Comparison of ENCODE assay signal across 13 cellular contexts in genomic region chr1:236083650-236084385, GRCh38. TPM values are rescaled to one million over a fixed set of nuclear protein-coding genes. Genes with fewer than 3 reads are reported as not detected.
DNase-seq lines count a peak whose midpoint lies in the region; ATAC-seq and TF ChIP-seq lines count a peak whose summit lies in the region.
"Had no signal": no experiment of that assay in that cellular context is flagged by ENCODE, and none has a peak within 500 bp of the region (broad histone marks: within the 10 kb centered on the region; RNA-seq: fewer than 3 reads in every experiment).

No MANE protein-coding gene starts in this region.

- peaks cover 7% of the 10 kb centered on the region for H3K4me1 Mint-ChIP-seq in activated naive CD8-positive, alpha-beta T cell treated with anti-CD3 and anti-CD28 coated beads, Interleukin-2, amount 50 U/mL, for 24 hours
- H3K4me1 Mint-ChIP-seq in activated naive CD8-positive, alpha-beta T cell treated with anti-CD3 and anti-CD28 coated beads for 36 hours = no peaks in the 10 kb centered on the region
- peaks cover 6% of the 10 kb centered on the region for H3K4me1 Mint-ChIP-seq in stimulated activated effector memory CD8-positive, alpha-beta T cell treated with anti-CD3 and anti-CD28 coated beads, Interleukin-12 subunit alpha, Interleukin-12 subunit beta, amount 100 ng/mL, for 72 hours
- no peaks in the 10 kb centered on the region for H3K4me1 Mint-ChIP-seq in immature natural killer cell

- H2AFZ ChIP-seq in SK-N-SH (ENCODE audit: low read depth) = peak overlapping the region; percentile 60

- no peak overlapping the region for H3K4me3 Mint-ChIP-seq in activated naive CD8-positive, alpha-beta T cell treated with anti-CD3 and anti-CD28 coated beads, Interleukin-2, amount 50 U/mL, for 24 hours
- H3K4me3 Mint-ChIP-seq in activated naive CD8-positive, alpha-beta T cell treated with anti-CD3 and anti-CD28 coated beads for 36 hours = no peak overlapping the region
- H3K4me3 Mint-ChIP-seq in stimulated activated effector memory CD8-positive, alpha-beta T cell treated with anti-CD3 and anti-CD28 coated beads, Interleukin-12 subunit alpha, Interleukin-12 subunit beta, amount 100 ng/mL, for 72 hours = no peak overlapping the region
- H3K4me3 Mint-ChIP-seq in immature natural killer cell = no peak overlapping the region
- H3K4me3 Mint-ChIP-seq: neural crest cell had no signal

- H3K4me2 ChIP-seq in SK-N-SH = peak overlapping the region; percentile 49

- peaks cover 4 to 8% of the 10 kb centered on the region in 2 experiments; a peak in 1 of 4 replicates for H3K4me1 ChIP-seq in SK-N-SH (ENCODE audit: control insufficient read depth in 1 of 2, insufficient read depth in 2 of 2, low read depth in 1 of 2, low read length in 1 of 2)
- H3K4me1 ChIP-seq in tibial artery = no peaks in the 10 kb centered on the region
- H3K4me1 ChIP-seq: uterus had no signal

- no peak for TF ChIP-seq EP300 in SK-N-SH (IDR thresholded peaks at IDR 0.05; ENCODE audit: borderline replicate concordance in 1 of 2, low read depth in 1 of 2, low read length in 1 of 2)

- no peak overlapping the region for H3K27ac Mint-ChIP-seq in activated naive CD8-positive, alpha-beta T cell treated with anti-CD3 and anti-CD28 coated beads, Interleukin-2, amount 50 U/mL, for 24 hours
- no peak overlapping the region for H3K27ac Mint-ChIP-seq in activated naive CD8-positive, alpha-beta T cell treated with anti-CD3 and anti-CD28 coated beads for 36 hours
- no peak overlapping the region for H3K27ac Mint-ChIP-seq in stimulated activated effector memory CD8-positive, alpha-beta T cell treated with anti-CD3 and anti-CD28 coated beads, Interleukin-12 subunit alpha, Interleukin-12 subunit beta, amount 100 ng/mL, for 72 hours
- H3K27ac Mint-ChIP-seq in immature natural killer cell = no peak overlapping the region

- H3K27me3 Mint-ChIP-seq in activated naive CD8-positive, alpha-beta T cell treated with anti-CD3 and anti-CD28 coated beads, Interleukin-2, amount 50 U/mL, for 24 hours = peaks cover 4% of the 10 kb centered on the region
- no peaks in the 10 kb centered on the region for H3K27me3 Mint-ChIP-seq in activated naive CD8-positive, alpha-beta T cell treated with anti-CD3 and anti-CD28 coated beads for 36 hours
- peaks cover 0 to 2% (median 0%) of the 10 kb centered on the region in 3 donors for H3K27me3 Mint-ChIP-seq in immature natural killer cell (ENCODE audit: low read depth in 3 of 3)

- intact Hi-C loops in tibial artery (cut with DNase I; ENCODE audit: low total_unique reads) = no loop called here

- TF ChIP-seq CTCF in SK-N-SH (IDR thresholded peaks at IDR 0.05) = no peak
- no peak for TF ChIP-seq CTCF in fibroblast of the aortic adventitia (IDR thresholded peaks at IDR 0.05; ENCODE audit: insufficient read depth, low read length)
- no peak for TF ChIP-seq CTCF in tibial artery (IDR thresholded peaks at IDR 0.05)

- H3K9me3 ChIP-seq in SK-N-SH (no peaks in the 10 kb centered on the region), tibial artery (no peaks in the 10 kb centered on the region)
- H3K9me3 ChIP-seq: uterus had no signal

- 0 out of 4 replicates have a peak overlapping the region, but pooled peaks of 1 of the 2 experiments have one; percentile 20 for H3K4me3 ChIP-seq in SK-N-SH (ENCODE audit: low read depth in 2 of 2, low read length in 1 of 2)
- H3K4me3 ChIP-seq in fibroblast of the aortic adventitia (ENCODE audit: low read depth, low read length) = no peak overlapping the region
- no peak overlapping the region for H3K4me3 ChIP-seq in tibial artery
- H3K4me3 ChIP-seq: uterus had no signal

- H3K79me2 ChIP-seq in SK-N-SH (ENCODE audit: insufficient read depth) = no peaks in the 10 kb centered on the region

- H3K9me2 ChIP-seq in SK-N-SH = no peaks in the 10 kb centered on the region

- no peak for DNase-seq in activated naive CD8-positive, alpha-beta T cell treated with anti-CD3 and anti-CD28 coated beads, Interleukin-2, amount 50 U/mL, for 24 hours
- DNase-seq in activated naive CD8-positive, alpha-beta T cell treated with anti-CD3 and anti-CD28 coated beads for 36 hours = no peak
- DNase-seq in SK-N-SH (no peak), fibroblast of the aortic adventitia (ENCODE audit: low read depth) (peak; percentile 47), GM03348 (ENCODE audit: low spot score) (no peak), tibial artery (no peak), immature natural killer cell (no peak)
- DNase-seq in stimulated activated effector memory CD8-positive, alpha-beta T cell treated with anti-CD3 and anti-CD28 coated beads, Interleukin-12 subunit alpha, Interleukin-12 subunit beta, amount 100 ng/mL, for 72 hours (ENCODE audit: low spot score in 2 of 2) = no peak
- DNase-seq: NCI-H510A treated with DMSO at 0.1 percent for 48 hours; stimulated activated CD4-positive, alpha-beta T cell treated with anti-CD3 and anti-CD28 coated beads, Interleukin-15, amount 100 ng/mL, for 24 hours; stimulated activated CD8-positive, alpha-beta memory T cell treated with anti-CD3 and anti-CD28 coated beads, Interleukin-4, amount 100 ng/mL, for 48 hours; uterus had no signal

- no peaks in the 10 kb centered on the region for H3K9me3 Mint-ChIP-seq in activated naive CD8-positive, alpha-beta T cell treated with anti-CD3 and anti-CD28 coated beads, Interleukin-2, amount 50 U/mL, for 24 hours
- peaks cover 1% of the 10 kb centered on the region for H3K9me3 Mint-ChIP-seq in activated naive CD8-positive, alpha-beta T cell treated with anti-CD3 and anti-CD28 coated beads for 36 hours
- no peaks in the 10 kb centered on the region for H3K9me3 Mint-ChIP-seq in stimulated activated effector memory CD8-positive, alpha-beta T cell treated with anti-CD3 and anti-CD28 coated beads, Interleukin-12 subunit alpha, Interleukin-12 subunit beta, amount 100 ng/mL, for 72 hours
- no peaks in the 10 kb centered on the region for H3K9me3 Mint-ChIP-seq in immature natural killer cell
- H3K9me3 Mint-ChIP-seq: neural crest cell had no signal

- no peaks in the 10 kb centered on the region for H4K20me1 ChIP-seq in SK-N-SH (ENCODE audit: insufficient read depth)

- H3K36me3 Mint-ChIP-seq in activated naive CD8-positive, alpha-beta T cell treated with anti-CD3 and anti-CD28 coated beads, Interleukin-2, amount 50 U/mL, for 24 hours (ENCODE audit: low read depth) = no peaks in the 10 kb centered on the region
- no peaks in the 10 kb centered on the region for H3K36me3 Mint-ChIP-seq in activated naive CD8-positive, alpha-beta T cell treated with anti-CD3 and anti-CD28 coated beads for 36 hours
- no peaks in the 10 kb centered on the region for H3K36me3 Mint-ChIP-seq in stimulated activated effector memory CD8-positive, alpha-beta T cell treated with anti-CD3 and anti-CD28 coated beads, Interleukin-12 subunit alpha, Interleukin-12 subunit beta, amount 100 ng/mL, for 72 hours
- H3K36me3 Mint-ChIP-seq in immature natural killer cell = no peaks in the 10 kb centered on the region

- H3K36me3 ChIP-seq in SK-N-SH (replicated peaks in 1 of 2; ENCODE audit: control insufficient read depth in 1 of 2, insufficient read depth in 2 of 2, low read length in 1 of 2) (no peaks in the 10 kb centered on the region), tibial artery (no peaks in the 10 kb centered on the region)
- H3K36me3 ChIP-seq: uterus had no signal

- CTCF ChIA-PET in SK-N-SH (lab: Yijun Ruan, JAX) = interaction anchor here (0.6 kb wide), 1 partner anchor 10 kb away, joined by 3 read pairs; no protein-coding TSS in a partner anchor

- 60% methylated on average over 8 of the region's 8 CpGs for WGBS in SK-N-SH (ENCODE audit: low lambda C conversion rate)

- H3K27me3 ChIP-seq in SK-N-SH (ENCODE audit: insufficient read depth) = no peaks in the 10 kb centered on the region
- no peaks in the 10 kb centered on the region for H3K27me3 ChIP-seq in tibial artery
- H3K27me3 ChIP-seq: uterus had no signal

- H3K27ac ChIP-seq in SK-N-SH (ENCODE audit: low read depth in 2 of 2, low read length in 1 of 2) (no peak overlapping the region), tibial artery (no peak overlapping the region)
- H3K27ac ChIP-seq: uterus had no signal

- POLR2A ChIA-PET in SK-N-SH (lab: Yijun Ruan, JAX) = no interaction called here

- H3F3A ChIP-seq in SK-N-SH (replicated peaks; ENCODE audit: insufficient read depth) = peaks cover 7% of the 10 kb centered on the region

- peak; percentile 58 for ATAC-seq in activated naive CD8-positive, alpha-beta T cell treated with anti-CD3 and anti-CD28 coated beads, Interleukin-2, amount 50 U/mL, for 24 hours
- peak; percentile 66 for ATAC-seq in stimulated activated effector memory CD8-positive, alpha-beta T cell treated with anti-CD3 and anti-CD28 coated beads, Interleukin-12 subunit alpha, Interleukin-12 subunit beta, amount 100 ng/mL, for 72 hours

- no peak for TF ChIP-seq RAD21 in SK-N-SH (IDR thresholded peaks at IDR 0.05; ENCODE audit: low read length)

- no peak overlapping the region for H3K9ac ChIP-seq in SK-N-SH

TF ChIP-seq in SK-N-SH, 30 proteins besides CTCF, POLR2A, EP300 and RAD21 (continues in another document):
- no peak for TF ChIP-seq ZBTB33 (IDR thresholded peaks at IDR 0.05; ENCODE audit: borderline replicate concordance, low read depth)

RNA-seq across cellular contexts. Expression of gene NID1, which starts 18.9 kb away (rescaled TPM):
- under 1 TPM; 0.08 to 0.10 TPM for total RNA-seq in activated naive CD8-positive, alpha-beta T cell treated with anti-CD3 and anti-CD28 coated beads for 36 hours
- polyA plus RNA-seq in SK-N-SH (2012; rRNA removed) (49.3 and 74.3 TPM in 2 replicates), immature natural killer cell (not detected)
- polyA plus RNA-seq in SK-N-SH (2012; cell fraction: cytosol; rRNA removed) = 45.2 and 58.2 TPM in 2 replicates
- polyA plus RNA-seq in SK-N-SH (2012; cell fraction: nucleus; rRNA removed) = 49.9 and 56.5 TPM in 2 replicates
- total RNA-seq in fibroblast of the aortic adventitia (ENCODE audit: low replicate concordance) = 26.7 and 68.1 TPM in 2 replicates

RNA-seq across cellular contexts. Expression of gene GPR137B, which starts 58.5 kb away (rescaled TPM):
- 1 to 10 TPM; 4.6 to 4.7 TPM for total RNA-seq in activated naive CD8-positive, alpha-beta T cell treated with anti-CD3 and anti-CD28 coated beads for 36 hours
- polyA plus RNA-seq in SK-N-SH (2012; rRNA removed) (4.9 and 7.0 TPM in 2 replicates), immature natural killer cell (10 to 100 TPM in 1 of 3 donors, 1 to 10 TPM in 2; 3.6 to 10.8 (median 9.1) TPM)
- polyA plus RNA-seq in SK-N-SH (2012; cell fraction: cytosol; rRNA removed) = 9.9 and 10.6 TPM in 2 replicates
- polyA plus RNA-seq in SK-N-SH (2012; cell fraction: nucleus; rRNA removed) = 2.9 and 4.0 TPM in 2 replicates
- 6.8 and 14.9 TPM in 2 replicates for total RNA-seq in fibroblast of the aortic adventitia (ENCODE audit: low replicate concordance)

Comparison
In these comparisons a context has a peak if more than half of its experiments do, and no peak if none do; other contexts are left out.
1. RNA of gene NID1, which starts 18.9 kb away (total RNA-seq): 26.7 to 68.1 TPM in fibroblast of the aortic adventitia; 0.08 to 0.10 TPM in activated naive CD8-positive, alpha-beta T cell treated with anti-CD3 and anti-CD28 coated beads for 36 hours; every median in the first group is over 10 times any median in the second.